17 cellular contexts compared by ENCODE assay signal in the genomic region with DNA sequence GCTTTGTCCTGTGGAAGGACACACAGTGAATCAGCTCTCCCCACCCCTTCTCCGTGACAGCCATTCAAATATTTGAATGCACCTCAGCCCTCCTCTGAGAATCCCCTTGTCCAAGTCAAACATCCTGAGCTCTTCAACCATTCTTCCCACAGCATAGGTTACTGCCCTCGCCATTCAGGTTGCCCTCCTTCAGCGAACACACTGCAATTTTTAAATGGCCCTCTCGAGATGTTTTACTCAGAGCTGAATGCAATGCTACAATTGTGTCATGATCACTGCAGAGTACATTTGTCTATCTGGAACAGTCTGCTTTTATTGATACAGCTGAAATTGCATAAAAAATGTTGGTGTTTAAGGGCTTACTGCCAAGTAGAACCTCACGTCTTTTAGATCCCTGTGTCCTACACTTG. TPM values are rescaled to one million over a fixed set of nuclear protein-coding genes. Genes with fewer than 3 reads are reported as not detected.
DNase-seq lines count a peak whose midpoint lies in the region; ATAC-seq and TF ChIP-seq lines count a peak whose summit lies in the region.
"Had no signal": no experiment of that assay in that cellular context is flagged by ENCODE, and none has a peak within 500 bp of the region (broad histone marks: within the 10 kb centered on the region; RNA-seq: fewer than 3 reads in every experiment).

No MANE protein-coding gene starts in this region.

- H2BK5ac ChIP-seq in neuronal stem cell (ENCODE audit: low read length) (no peak overlapping the region), mesendoderm (ENCODE audit: low read length) (no peak overlapping the region)

- no peak overlapping the region for H3K14ac ChIP-seq in neuronal stem cell (ENCODE audit: low read length)

- H3K4me3 ChIP-seq in GM23338 (no peak overlapping the region), adipocyte (ENCODE audit: low read length) (no peak overlapping the region), neuronal stem cell (ENCODE audit: low read length in 2 of 2) (peak overlapping the region in 1 of 2 donors; percentile 0), mesendoderm (ENCODE audit: low read length) (no peak overlapping the region), gastroesophageal sphincter (no peak overlapping the region)
- H3K4me3 ChIP-seq: MG63, SK-N-MC, transverse colon had no signal

- peak overlapping the region; percentile 8; the same call in 1 of the 2 replicates for H3K27ac Mint-ChIP-seq in GM23338
- no peak overlapping the region for H3K27ac Mint-ChIP-seq in activated CD8-positive, alpha-beta memory T cell treated with anti-CD3 and anti-CD28 coated beads, Interleukin-2, amount 10 ng/mL, durations not matched to agents 7 days and 5 days
- H3K27ac Mint-ChIP-seq: B cell; effector memory CD8-positive, alpha-beta T cell had no signal

- H3K9me3 Mint-ChIP-seq in GM23338, result no peaks in the 10 kb centered on the region
- H3K9me3 Mint-ChIP-seq in activated CD8-positive, alpha-beta memory T cell treated with anti-CD3 and anti-CD28 coated beads, Interleukin-2, amount 10 ng/mL, durations not matched to agents 7 days and 5 days (ENCODE audit: low read depth), result no peaks in the 10 kb centered on the region
- H3K9me3 Mint-ChIP-seq: effector memory CD8-positive, alpha-beta T cell had no signal

- H3K27ac ChIP-seq in GM23338 (ENCODE audit: low read depth) (no peak overlapping the region), neuronal stem cell (replicated peaks; ENCODE audit: low read length) (no peak overlapping the region), mesendoderm (ENCODE audit: low read depth, low read length) (no peak overlapping the region), gastroesophageal sphincter (peak overlapping the region in 1 of 4 donors; percentile 12)
- H3K27ac ChIP-seq: SK-N-MC, transverse colon had no signal

- H3K9ac ChIP-seq in adipocyte (ENCODE audit: low read length), result no peak overlapping the region
- no peak overlapping the region for H3K9ac ChIP-seq in neuronal stem cell (ENCODE audit: low read depth, low read length, poor library complexity)
- H3K9ac ChIP-seq in mesendoderm (ENCODE audit: low read length), result no peak overlapping the region

- H4K91ac ChIP-seq in neuronal stem cell (ENCODE audit: low read depth, low read length, poor library complexity), result no peak overlapping the region

- H2AK5ac ChIP-seq in neuronal stem cell (ENCODE audit: low read depth, low read length) (no peak overlapping the region), mesendoderm (ENCODE audit: low read length) (no peak overlapping the region)

- H3K4me1 Mint-ChIP-seq in GM23338, result peaks cover 14% of the 10 kb centered on the region
- no peaks in the 10 kb centered on the region for H3K4me1 Mint-ChIP-seq in activated CD8-positive, alpha-beta memory T cell treated with anti-CD3 and anti-CD28 coated beads, Interleukin-2, amount 10 ng/mL, durations not matched to agents 7 days and 5 days
- H3K4me1 Mint-ChIP-seq: B cell had no signal

- ATAC-seq in GM23338 (no peak; the same call in 2 of the 3 replicates), gastroesophageal sphincter (no peak)
- no peak for ATAC-seq in activated CD8-positive, alpha-beta memory T cell treated with anti-CD3 and anti-CD28 coated beads, Interleukin-2, amount 10 ng/mL, durations not matched to agents 7 days and 5 days
- ATAC-seq: effector memory CD8-positive, alpha-beta T cell had no signal

- H3K79me2 ChIP-seq in GM23338 (replicated peaks; ENCODE audit: insufficient read depth) (no peaks in the 10 kb centered on the region), mesendoderm (ENCODE audit: control insufficient read depth, insufficient read depth, low read length) (no peaks in the 10 kb centered on the region)

- no peaks in the 10 kb centered on the region for H3K27me3 Mint-ChIP-seq in GM23338 (ENCODE audit: insufficient read depth, low read depth, poor library complexity)
- H3K27me3 Mint-ChIP-seq in activated CD8-positive, alpha-beta memory T cell treated with anti-CD3 and anti-CD28 coated beads, Interleukin-2, amount 10 ng/mL, durations not matched to agents 7 days and 5 days, result peaks cover 29% of the 10 kb centered on the region

- no peak for TF ChIP-seq POLR2A in gastroesophageal sphincter (IDR thresholded peaks at IDR 0.05)

- H3K27me3 ChIP-seq in GM23338 (ENCODE audit: insufficient read depth), result no peaks in the 10 kb centered on the region
- H3K27me3 ChIP-seq in adipocyte (replicated peaks; ENCODE audit: control insufficient read depth, insufficient read depth, low read length), result no peaks in the 10 kb centered on the region
- H3K27me3 ChIP-seq in neuronal stem cell (ENCODE audit: control insufficient read depth in 3 of 3, insufficient read depth in 3 of 3, low read depth in 1 of 3, low read length in 3 of 3), result no peaks in the 10 kb centered on the region
- H3K27me3 ChIP-seq in mesendoderm (ENCODE audit: insufficient read depth, low read length, poor library complexity), result no peaks in the 10 kb centered on the region
- H3K27me3 ChIP-seq in gastroesophageal sphincter, result no peaks in the 10 kb centered on the region
- H3K27me3 ChIP-seq: MG63, transverse colon had no signal

- no peak for DNase-seq in GM23338 (ENCODE audit: low spot score)
- DNase-seq in NCI-H2107 (lab: John Stamatoyannopoulos, UW), result peak; percentile 12
- DNase-seq in adipocyte (ENCODE audit: low read depth), result peak; percentile 30
- DNase-seq in neuronal stem cell (ENCODE audit: low spot score), result no peak
- no peak for DNase-seq in mesendoderm
- DNase-seq in activated CD8-positive, alpha-beta memory T cell treated with anti-CD3 and anti-CD28 coated beads, Interleukin-2, amount 10 ng/mL, durations not matched to agents 7 days and 5 days, result no peak
- no peak for DNase-seq in activated T-cell treated with anti-CD3 and anti-CD28 coated beads, Interleukin-2, amount 50 U/mL, for 1 hour
- DNase-seq: activated CD8-positive, alpha-beta memory T cell treated with anti-CD3 and anti-CD28 coated beads for 24 hours; activated gamma-delta T cell; effector memory CD8-positive, alpha-beta T cell; EL; islet precursor cell; MG63; transverse colon had no signal

- no peak overlapping the region for H3K56ac ChIP-seq in mesendoderm (ENCODE audit: low read length)

- TF ChIP-seq CTCF in GM23338 (conservative IDR thresholded peaks at IDR 0.05; ENCODE audit: low read depth in 2 of 2), result no peak
- no peak for TF ChIP-seq CTCF in gastroesophageal sphincter (IDR thresholded peaks at IDR 0.05)

- H3K18ac ChIP-seq in neuronal stem cell (ENCODE audit: low read length), result no peak overlapping the region
- no peak overlapping the region for H3K18ac ChIP-seq in mesendoderm (ENCODE audit: low read length)

- H3K9me2 ChIP-seq in GM23338 (ENCODE audit: insufficient read depth), result no peaks in the 10 kb centered on the region

- H2BK120ac ChIP-seq in neuronal stem cell (ENCODE audit: low read depth, low read length) (no peak overlapping the region), mesendoderm (ENCODE audit: low read depth, low read length) (no peak overlapping the region)

- H3K36me3 Mint-ChIP-seq in GM23338 (ENCODE audit: low read depth), result no peaks in the 10 kb centered on the region
- no peaks in the 10 kb centered on the region for H3K36me3 Mint-ChIP-seq in activated CD8-positive, alpha-beta memory T cell treated with anti-CD3 and anti-CD28 coated beads, Interleukin-2, amount 10 ng/mL, durations not matched to agents 7 days and 5 days

- CTCF ChIA-PET in activated CD8-positive, alpha-beta memory T cell treated with anti-CD3 and anti-CD28 coated beads, Interleukin-2, amount 10 ng/mL, durations not matched to agents 7 days and 5 days (lab: Charles Lee), result no interaction called here

- H4K5ac ChIP-seq in mesendoderm (ENCODE audit: low read length), result no peak overlapping the region

- no peak overlapping the region for H3K4me3 Mint-ChIP-seq in GM23338
- no peak overlapping the region for H3K4me3 Mint-ChIP-seq in activated CD8-positive, alpha-beta memory T cell treated with anti-CD3 and anti-CD28 coated beads, Interleukin-2, amount 10 ng/mL, durations not matched to agents 7 days and 5 days
- H3K4me3 Mint-ChIP-seq: B cell; effector memory CD8-positive, alpha-beta T cell had no signal

- H3K4me1 ChIP-seq in GM23338 (ENCODE audit: insufficient read depth) (peaks cover 5% of the 10 kb centered on the region), adipocyte (ENCODE audit: control insufficient read depth, insufficient read depth, low read length) (peaks cover 15% of the 10 kb centered on the region), neuronal stem cell (ENCODE audit: control insufficient read depth in 2 of 2, insufficient read depth in 1 of 2, low read depth in 1 of 2, low read length in 2 of 2) (peaks cover 9 to 18% of the 10 kb centered on the region in 2 donors), mesendoderm (ENCODE audit: control insufficient read depth, low read depth, low read length) (no peaks in the 10 kb centered on the region), gastroesophageal sphincter (peaks cover 0 to 23% (median 2%) of the 10 kb centered on the region in 3 donors)

- H2BK15ac ChIP-seq in neuronal stem cell (ENCODE audit: low read length) (no peak overlapping the region), mesendoderm (replicated peaks; ENCODE audit: low read depth) (no peak overlapping the region)

- H3K4ac ChIP-seq in neuronal stem cell (ENCODE audit: low read length) (no peak overlapping the region), mesendoderm (ENCODE audit: low read depth, low read length) (no peak overlapping the region)

- H3K79me1 ChIP-seq in neuronal stem cell (ENCODE audit: low read depth, low read length) (no peaks in the 10 kb centered on the region), mesendoderm (ENCODE audit: low read length) (no peaks in the 10 kb centered on the region)

- no CpG with 5 or more reads among the region's 5 CpGs for WGBS in neuronal stem cell (ENCODE audit: extremely low coverage in 2 of 2, insufficient read length in 2 of 2, insufficient replicate concordance in 1 of 2), 2 donors
- no CpG with 5 or more reads among the region's 5 CpGs for WGBS in mesendoderm (ENCODE audit: extremely low coverage, insufficient coverage, low lambda C conversion rate)
- WGBS in gastroesophageal sphincter (ENCODE audit: low coverage in 1 of 2), 2 donors, result 71 to 81% methylated on average over 5 of the region's 5 CpGs

- H2BK12ac ChIP-seq in neuronal stem cell (ENCODE audit: low read length), result no peak overlapping the region

- no peaks in the 10 kb centered on the region for H4K20me1 ChIP-seq in GM23338 (replicated peaks; ENCODE audit: insufficient read depth)

- H3K23ac ChIP-seq in neuronal stem cell (ENCODE audit: low read depth, low read length, poor library complexity) (no peak overlapping the region), mesendoderm (ENCODE audit: low read length) (no peak overlapping the region)

- H3K4me2 ChIP-seq in GM23338 (no peak overlapping the region), neuronal stem cell (ENCODE audit: insufficient read depth, low read length, poor library complexity, severe bottlenecking) (peak overlapping the region; percentile 37), mesendoderm (ENCODE audit: low read length) (no peak overlapping the region)

- H3K9me3 ChIP-seq in adipocyte (ENCODE audit: control insufficient read depth, low read length), result no peaks in the 10 kb centered on the region
- H3K9me3 ChIP-seq in neuronal stem cell (replicated peaks in 1 of 2; ENCODE audit: control insufficient read depth in 2 of 2, insufficient read depth in 1 of 2, low read depth in 1 of 2, low read length in 2 of 2), result no peaks in the 10 kb centered on the region
- no peaks in the 10 kb centered on the region for H3K9me3 ChIP-seq in gastroesophageal sphincter
- H3K9me3 ChIP-seq: MG63, transverse colon had no signal

- H4K8ac ChIP-seq in neuronal stem cell (ENCODE audit: low read depth, low read length), result no peak overlapping the region
- H4K8ac ChIP-seq in mesendoderm (ENCODE audit: low read depth, low read length), result no peak overlapping the region

- H3F3A ChIP-seq in GM23338 (replicated peaks; ENCODE audit: low read depth), result no peaks in the 10 kb centered on the region

- no peak for TF ChIP-seq EP300 in gastroesophageal sphincter (IDR thresholded peaks at IDR 0.05)

- H3K36me3 ChIP-seq in GM23338 (ENCODE audit: insufficient read depth) (no peaks in the 10 kb centered on the region), adipocyte (ENCODE audit: control insufficient read depth, insufficient read depth, low read length, severe bottlenecking) (no peaks in the 10 kb centered on the region), neuronal stem cell (replicated peaks in 1 of 2; ENCODE audit: control insufficient read depth in 2 of 2, insufficient read depth in 2 of 2, low read length in 2 of 2) (no peaks in the 10 kb centered on the region), mesendoderm (ENCODE audit: control insufficient read depth, insufficient read depth, low read length) (no peaks in the 10 kb centered on the region), gastroesophageal sphincter (peaks cover 0 to 12% of the 10 kb centered on the region in 2 donors)
- H3K36me3 ChIP-seq: MG63, transverse colon had no signal

- H2AFZ ChIP-seq in GM23338 (no peak overlapping the region), neuronal stem cell (ENCODE audit: low read length) (peak overlapping the region; percentile 79)

RNA-seq across cellular contexts. Expression of a gene that starts 48.9 kb away (rescaled TPM):
- 4.8 and 4.9 TPM in 2 replicates for total RNA-seq in GM23338 (2014; rRNA removed; shearing (Covaris generic))
- 2.8 and 2.9 TPM in 2 replicates for polyA plus RNA-seq in GM23338 (2016; fragmentation: Nextera tagmentation; extraction: Ambion mirVana)
- 18.1 TPM for polyA plus RNA-seq in neuronal stem cell (2013, experiment 1 of 2)
- 19.1 TPM for polyA plus RNA-seq in neuronal stem cell (2013, experiment 2 of 2)
- polyA plus RNA-seq in mesendoderm (2013, experiment 1 of 2), result 1.0 TPM
- polyA plus RNA-seq in mesendoderm (2013, experiment 2 of 2), result 1.0 TPM
- under 1 TPM; 0.09 to 0.20 TPM for total RNA-seq in activated CD8-positive, alpha-beta memory T cell treated with anti-CD3 and anti-CD28 coated beads, Interleukin-2, amount 10 ng/mL, durations not matched to agents 7 days and 5 days
- 10 to 100 TPM; 22.8 to 70.5 (median 42.0) TPM for total RNA-seq in gastroesophageal sphincter

RNA-seq across cellular contexts. Expression of a gene that starts 50.5 kb away (rescaled TPM):
- 72.9 and 94.9 TPM in 2 replicates for total RNA-seq in GM23338 (2014; rRNA removed; shearing (Covaris generic))
- 139 and 144 TPM in 2 replicates for polyA plus RNA-seq in GM23338 (2016; fragmentation: Nextera tagmentation; extraction: Ambion mirVana)
- polyA plus RNA-seq in neuronal stem cell (2013, experiment 1 of 2), result 99.0 TPM
- 103 TPM for polyA plus RNA-seq in neuronal stem cell (2013, experiment 2 of 2)
- polyA plus RNA-seq in mesendoderm (2013, experiment 1 of 2), result 92.5 TPM
- polyA plus RNA-seq in mesendoderm (2013, experiment 2 of 2), result 90.4 TPM
- 10 to 100 TPM; 30.7 to 33.9 TPM for total RNA-seq in activated CD8-positive, alpha-beta memory T cell treated with anti-CD3 and anti-CD28 coated beads, Interleukin-2, amount 10 ng/mL, durations not matched to agents 7 days and 5 days
- 10 to 100 TPM; 10.1 to 19.1 (median 13.7) TPM for total RNA-seq in gastroesophageal sphincter

Comparison
In these comparisons a context has a peak if more than half of its experiments do, and no peak if none do; other contexts are left out.
1. DNase-seq: peak in NCI-H2107 (single experiment) and adipocyte (single experiment); none in GM23338 (single experiment), neuronal stem cell (single experiment), mesendoderm (single experiment), activated CD8-positive, alpha-beta memory T cell treated with anti-CD3 and anti-CD28 coated beads, Interleukin-2, amount 10 ng/mL, durations not matched to agents 7 days and 5 days (single experiment) and activated T-cell treated with anti-CD3 and anti-CD28 coated beads, Interleukin-2, amount 50 U/mL, for 1 hour (single experiment).